13 cellular contexts compared by ENCODE assay signal in the genomic region with DNA sequence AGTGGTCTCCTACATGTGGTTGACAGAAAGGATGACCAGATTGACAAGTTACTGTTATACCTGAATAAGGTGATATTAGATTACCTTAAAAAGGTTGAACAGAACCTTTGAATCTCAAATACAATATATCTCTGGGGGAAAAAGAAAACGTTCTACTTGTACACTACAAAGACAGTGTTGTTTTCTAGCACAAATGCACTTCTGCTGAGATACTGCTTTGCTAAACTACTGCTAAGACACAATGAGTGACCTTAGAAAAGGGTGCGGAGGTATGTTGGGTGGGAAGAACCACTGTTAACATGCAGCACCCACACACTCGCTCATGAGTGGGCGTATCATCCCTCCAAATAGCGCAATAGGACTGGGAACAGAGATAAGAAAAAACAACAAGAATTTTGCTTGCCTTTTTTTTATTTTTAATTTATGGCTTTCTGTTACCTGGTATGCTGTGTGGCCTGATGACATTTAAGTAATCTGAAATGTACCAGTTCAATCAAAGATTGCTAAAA. TPM values are rescaled to one million over a fixed set of nuclear protein-coding genes. Genes with fewer than 3 reads are reported as not detected.
DNase-seq lines count a peak whose midpoint lies in the region; ATAC-seq and TF ChIP-seq lines count a peak whose summit lies in the region.
"Had no signal": no experiment of that assay in that cellular context is flagged by ENCODE, and none has a peak within 500 bp of the region (broad histone marks: within the 10 kb centered on the region; RNA-seq: fewer than 3 reads in every experiment).

No MANE protein-coding gene starts in this region.

- no peak overlapping the region for H3K4me2 ChIP-seq in mesenchymal stem cell (ENCODE audit: low read length, poor library complexity, severe bottlenecking)

- no peak for TF ChIP-seq CTCF in CD4-positive, alpha-beta T cell (IDR thresholded peaks at IDR 0.05)
- TF ChIP-seq CTCF in GM12864 (IDR thresholded peaks at IDR 0.05; ENCODE audit: low read depth, low read length, missing control alignments) (no peak), body of pancreas (IDR thresholded peaks at IDR 0.05) (no peak)

- H3K27me3 Mint-ChIP-seq in CD4-positive, alpha-beta T cell: no peaks in the 10 kb centered on the region
- H3K27me3 Mint-ChIP-seq in activated CD4-positive, alpha-beta memory T cell treated with anti-CD3 and anti-CD28 coated beads, Interleukin-2, amount 10 ng/mL, durations not matched to agents 7 days and 5 days: no peaks in the 10 kb centered on the region

- H3K9me3 Mint-ChIP-seq in CD4-positive, alpha-beta T cell: no peaks in the 10 kb centered on the region
- no peaks in the 10 kb centered on the region for H3K9me3 Mint-ChIP-seq in activated CD4-positive, alpha-beta memory T cell treated with anti-CD3 and anti-CD28 coated beads, Interleukin-2, amount 10 ng/mL, durations not matched to agents 7 days and 5 days

- H2AFZ ChIP-seq in mesenchymal stem cell (ENCODE audit: low read depth, low read length): no peak overlapping the region

- H2BK120ac ChIP-seq in mesenchymal stem cell (ENCODE audit: low read depth, low read length): no peak overlapping the region

- no peak for ATAC-seq in CD4-positive, alpha-beta T cell (ENCODE audit: poor library complexity)
- ATAC-seq in body of pancreas: no peak

- no peak overlapping the region for H3K18ac ChIP-seq in mesenchymal stem cell (ENCODE audit: low read depth in 1 of 2, low read length in 2 of 2)

- H3K4me3 ChIP-seq in GM12864 (ENCODE audit: low read depth, low read length): peak overlapping the region; percentile 25
- no peak overlapping the region for H3K4me3 ChIP-seq in mesenchymal stem cell (ENCODE audit: insufficient read depth in 1 of 2, low read depth in 1 of 2, low read length in 2 of 2)
- H3K4me3 ChIP-seq in body of pancreas: no peak overlapping the region
- H3K4me3 ChIP-seq: thyroid gland had no signal

- H3K4me1 ChIP-seq in mesenchymal stem cell (ENCODE audit: control insufficient read depth, insufficient read depth, low read depth, low read length) (peaks cover 16% of the 10 kb centered on the region), body of pancreas (peaks cover 6% of the 10 kb centered on the region)

- CTCF ChIA-PET in CD4-positive, alpha-beta T cell (lab: Charles Lee): no interaction called here
- CTCF ChIA-PET in activated CD4-positive, alpha-beta memory T cell treated with anti-CD3 and anti-CD28 coated beads, Interleukin-2, amount 10 ng/mL, durations not matched to agents 7 days and 5 days (lab: Charles Lee): interaction anchor here (0.9 to 1.5 kb wide), 3 partner anchors 10 to 181 kb away, joined by 3 to 4 read pairs (median 4); no protein-coding TSS in a partner anchor

- no peak overlapping the region for H2BK5ac ChIP-seq in mesenchymal stem cell (ENCODE audit: low read depth, low read length, poor library complexity, severe bottlenecking)

- H2AK5ac ChIP-seq in mesenchymal stem cell (ENCODE audit: low read length, severe bottlenecking): peak overlapping the region; percentile 3

- POLR2A ChIA-PET in CD4-positive, alpha-beta T cell (lab: Charles Lee): interaction anchor here (1.1 to 3.0 kb wide), 5 partner anchors 10 to 152 kb away, joined by 3 to 19 read pairs (median 4); no protein-coding TSS in a partner anchor
- POLR2A ChIA-PET in activated CD4-positive, alpha-beta memory T cell treated with anti-CD3 and anti-CD28 coated beads, Interleukin-2, amount 10 ng/mL, durations not matched to agents 7 days and 5 days (lab: Charles Lee): interaction anchor here (1.0 to 2.6 kb wide), 9 partner anchors 12 to 113 kb away, joined by 3 to 13 read pairs (median 6); no protein-coding TSS in a partner anchor

- H4K8ac ChIP-seq in mesenchymal stem cell (ENCODE audit: low read length): no peak overlapping the region

- H4K91ac ChIP-seq in mesenchymal stem cell (ENCODE audit: low read length): no peak overlapping the region

- no peak overlapping the region for H3K23ac ChIP-seq in mesenchymal stem cell (ENCODE audit: low read length in 2 of 2)

- H3K9ac ChIP-seq in mesenchymal stem cell (ENCODE audit: low read length): no peak overlapping the region

- H3K79me1 ChIP-seq in mesenchymal stem cell (replicated peaks; ENCODE audit: low read length, poor library complexity, severe bottlenecking): peaks cover 27% of the 10 kb centered on the region

- H3K4me1 Mint-ChIP-seq in CD4-positive, alpha-beta T cell (ENCODE audit: low read depth): peaks cover 93% of the 10 kb centered on the region
- H3K4me1 Mint-ChIP-seq in activated CD4-positive, alpha-beta memory T cell treated with anti-CD3 and anti-CD28 coated beads, Interleukin-2, amount 10 ng/mL, durations not matched to agents 7 days and 5 days: peaks cover 66% of the 10 kb centered on the region

- no peak overlapping the region for H2BK12ac ChIP-seq in mesenchymal stem cell (ENCODE audit: low read length in 2 of 2)

- no peak overlapping the region for H2BK15ac ChIP-seq in mesenchymal stem cell (ENCODE audit: low read depth, poor library complexity, severe bottlenecking)

- DNase-seq in CD4-positive, alpha-beta T cell: no peak
- no peak for DNase-seq in GM12864 (ENCODE audit: low read depth)
- no peak for DNase-seq in activated CD4-positive, alpha-beta memory T cell treated with anti-CD3 and anti-CD28 coated beads, Interleukin-2, amount 10 ng/mL, durations not matched to agents 7 days and 5 days
- DNase-seq in mesenchymal stem cell: no peak
- no peak for DNase-seq in NCI-H748 (lab: John Stamatoyannopoulos, UW; ENCODE audit: unreplicated experiment)
- DNase-seq in inferior parietal cortex (ENCODE audit: extremely low spot score): no peak
- DNase-seq in body of pancreas: no peak
- DNase-seq in NCI-H69 (lab: John Stamatoyannopoulos, UW): no peak
- DNase-seq: hippocampal formation, Kasumi-1, NCI-H187 treated with DMSO at 0.1 percent for 48 hours, thyroid gland had no signal

- H3K27ac Mint-ChIP-seq in CD4-positive, alpha-beta T cell: peak overlapping the region; percentile 95
- H3K27ac Mint-ChIP-seq in activated CD4-positive, alpha-beta memory T cell treated with anti-CD3 and anti-CD28 coated beads, Interleukin-2, amount 10 ng/mL, durations not matched to agents 7 days and 5 days: peak overlapping the region; percentile 40

- no peak for TF ChIP-seq POLR2A in body of pancreas (IDR thresholded peaks at IDR 0.05)

- intact Hi-C loops in CD4-positive, alpha-beta T cell (cut with DNase I, micrococcal nuclease): loop anchor here in 1 of 2 experiments (10.0 kb wide), 2 partner anchors 49 to 789 kb away; a partner anchor contains a TSS
- intact Hi-C loops in body of pancreas (cut with DNase I): no loop called here

- peaks cover 15% of the 10 kb centered on the region for H3K36me3 Mint-ChIP-seq in CD4-positive, alpha-beta T cell (ENCODE audit: low read depth)
- peaks cover 82% of the 10 kb centered on the region for H3K36me3 Mint-ChIP-seq in activated CD4-positive, alpha-beta memory T cell treated with anti-CD3 and anti-CD28 coated beads, Interleukin-2, amount 10 ng/mL, durations not matched to agents 7 days and 5 days (ENCODE audit: low read depth)

- H3K27ac ChIP-seq in CD4-positive, alpha-beta T cell (ENCODE audit: low read depth, low read length): no peak overlapping the region
- H3K27ac ChIP-seq in mesenchymal stem cell (ENCODE audit: low read length, poor library complexity, severe bottlenecking): no peak overlapping the region
- no peak overlapping the region for H3K27ac ChIP-seq in body of pancreas
- H3K27ac ChIP-seq: HL-60 had no signal

- WGBS in mesenchymal stem cell: 89% methylated on average over 4 of the region's 5 CpGs
- 48 to 52% methylated on average over 5 of the region's 5 CpGs for WGBS in body of pancreas, 2 donors

- no peaks in the 10 kb centered on the region for H3K27me3 ChIP-seq in CD4-positive, alpha-beta T cell (ENCODE audit: control insufficient read depth, insufficient read depth, low read length)
- no peaks in the 10 kb centered on the region for H3K27me3 ChIP-seq in mesenchymal stem cell (ENCODE audit: control insufficient read depth in 1 of 2, insufficient read depth in 1 of 2, low read length in 2 of 2)
- no peaks in the 10 kb centered on the region for H3K27me3 ChIP-seq in body of pancreas
- H3K27me3 ChIP-seq: thyroid gland had no signal

- H3K4ac ChIP-seq in mesenchymal stem cell (ENCODE audit: low read depth in 1 of 2, low read length in 2 of 2): no peak overlapping the region

- H3K36me3 ChIP-seq in mesenchymal stem cell (ENCODE audit: control insufficient read depth in 1 of 2, insufficient read depth in 2 of 2, low read depth in 1 of 2, low read length in 2 of 2) (no peaks in the 10 kb centered on the region), body of pancreas (replicated peaks in 1 of 2; ENCODE audit: insufficient read depth in 1 of 2, low read depth in 2 of 2) (no peaks in the 10 kb centered on the region)
- H3K36me3 ChIP-seq: thyroid gland had no signal

- H3K9me3 ChIP-seq in CD4-positive, alpha-beta T cell (ENCODE audit: control insufficient read depth, low read length): no peaks in the 10 kb centered on the region
- H3K9me3 ChIP-seq in mesenchymal stem cell (ENCODE audit: control insufficient read depth, low read length) (no peaks in the 10 kb centered on the region), body of pancreas (no peaks in the 10 kb centered on the region)
- H3K9me3 ChIP-seq: thyroid gland had no signal

- no peak overlapping the region for H3K14ac ChIP-seq in mesenchymal stem cell (ENCODE audit: low read length in 2 of 2)

- peak overlapping the region; percentile 98 for H3K4me3 Mint-ChIP-seq in CD4-positive, alpha-beta T cell
- H3K4me3 Mint-ChIP-seq in activated CD4-positive, alpha-beta memory T cell treated with anti-CD3 and anti-CD28 coated beads, Interleukin-2, amount 10 ng/mL, durations not matched to agents 7 days and 5 days: peak overlapping the region; percentile 92

RNA-seq across cellular contexts. Expression of a gene that starts 6.1 kb away (rescaled TPM):
- total RNA-seq in CD4-positive, alpha-beta T cell: 10 to 100 TPM; 40.1 to 40.3 TPM
- total RNA-seq in activated CD4-positive, alpha-beta memory T cell treated with anti-CD3 and anti-CD28 coated beads, Interleukin-2, amount 10 ng/mL, durations not matched to agents 7 days and 5 days: 100 to 1,000 TPM; 102 to 109 TPM
- 0.28 TPM for polyA plus RNA-seq in mesenchymal stem cell (2013, experiment 1 of 2)
- polyA plus RNA-seq in mesenchymal stem cell (2013, experiment 2 of 2): 0.19 TPM
- total RNA-seq in body of pancreas: 10 to 100 TPM; 10.1 to 18.5 TPM

RNA-seq across cellular contexts. Expression of a gene that starts 53.5 kb away (rescaled TPM):
- 10 to 100 TPM; 21.1 to 23.5 TPM for total RNA-seq in CD4-positive, alpha-beta T cell
- total RNA-seq in activated CD4-positive, alpha-beta memory T cell treated with anti-CD3 and anti-CD28 coated beads, Interleukin-2, amount 10 ng/mL, durations not matched to agents 7 days and 5 days: 10 to 100 TPM; 60.9 to 66.4 TPM
- 27.4 TPM for polyA plus RNA-seq in mesenchymal stem cell (2013, experiment 1 of 2)
- polyA plus RNA-seq in mesenchymal stem cell (2013, experiment 2 of 2): 28.3 TPM
- total RNA-seq in body of pancreas: 10 to 100 TPM; 14.5 TPM
